Comparison of ENCODE assay signal across 2 cellular contexts in genomic region chr2:135898234-135898786, GRCh38.
TF ChIP-seq lines count a peak whose summit lies in the region.

No MANE protein-coding gene starts in this region.

TF ChIP-seq in K562, 482 proteins besides CTCF, POLR2A, EP300 and RAD21:
- TF ChIP-seq ATF3 (IDR thresholded peaks at IDR 0.05) (peak; percentile 57), ATF3 (CRISPR knock-in tag; conservative IDR thresholded peaks at IDR 0.05) (no peak), CEBPB (tag; IDR thresholded peaks at IDR 0.05) (no peak)

TF ChIP-seq in HepG2, 621 proteins besides CTCF, POLR2A, EP300 and RAD21:
- TF ChIP-seq FIP1L1 (IDR thresholded peaks at IDR 0.05; ENCODE audit: borderline replicate concordance, insufficient read depth, low read depth, low read length): no peak
- no peak for TF ChIP-seq ZNF207 (IDR thresholded peaks at IDR 0.05; ENCODE audit: borderline replicate concordance)
- no peak for TF ChIP-seq CBX1 (IDR thresholded peaks at IDR 0.05; ENCODE audit: low read depth)
- peak; percentile 64 for TF ChIP-seq ATF7 (IDR thresholded peaks at IDR 0.05)
- TF ChIP-seq ATF7 (CRISPR knock-in tag; IDR thresholded peaks at IDR 0.05): no peak
- peak; percentile 69 for TF ChIP-seq CREB1 (IDR thresholded peaks at IDR 0.05)
- no peak for TF ChIP-seq CREB1 (CRISPR knock-in tag; IDR thresholded peaks at IDR 0.05)
- TF ChIP-seq RXRA (CRISPR knock-in tag; IDR thresholded peaks at IDR 0.05): no peak
- TF ChIP-seq ZNF781 (CRISPR knock-in tag; IDR thresholded peaks at IDR 0.05; ENCODE audit: borderline replicate concordance, not compliant biosample characterization): no peak
TF ChIP-seq in HepG2: peak in this region for 2.
